ENCODE assay signal across 1 cellular context in genomic region chr17:81705518-81706231, GRCh38.
TF ChIP-seq lines count a peak whose summit lies in the region.

No MANE protein-coding gene starts in this region.

TF ChIP-seq in IMR-90, 13 proteins besides CTCF, POLR2A, EP300 and RAD21:
- no peak for TF ChIP-seq ELK1 (IDR thresholded peaks at IDR 0.05; ENCODE audit: borderline replicate concordance, low read depth, low read length)
- no peak for TF ChIP-seq MXI1 (IDR thresholded peaks at IDR 0.05; ENCODE audit: borderline replicate concordance, low read depth, low read length)
- no peak for TF ChIP-seq RCOR1 (IDR thresholded peaks at IDR 0.05; ENCODE audit: insufficient replicate concordance, low read length)
- no peak for TF ChIP-seq NFE2L2 (IDR thresholded peaks at IDR 0.05; ENCODE audit: low read depth, low read length)
- no peak for TF ChIP-seq FOS (IDR thresholded peaks at IDR 0.05; ENCODE audit: low read depth, low read length)
